In genomic region chr3:45994661-45995369, GRCh38 we compare ENCODE assay signal across 8 cellular contexts.
DNase-seq lines count a peak whose midpoint lies in the region; ATAC-seq and TF ChIP-seq lines count a peak whose summit lies in the region.

No MANE protein-coding gene starts in this region.

- H3K27ac ChIP-seq in brain microvascular endothelial cell = no peak overlapping the region

- in situ Hi-C loops in brain microvascular endothelial cell (cut with HindIII; ENCODE audit: low pct_ligation_motif_present, low sequenced_read_pairs) = no loop called here

- H3K27me3 ChIP-seq in brain microvascular endothelial cell (replicated peaks) = no peaks in the 10 kb centered on the region

- peak overlapping the region; percentile 92 for H3K4me3 ChIP-seq in brain microvascular endothelial cell (ENCODE audit: low read depth, low read length)

- H3K36me3 ChIP-seq in brain microvascular endothelial cell (replicated peaks) = no peaks in the 10 kb centered on the region

- DNase-seq in SKM-1 treated with dmso at 0.1 percent for 144 hours (lab: John Stamatoyannopoulos, UW; ENCODE audit: unreplicated experiment) (peak; percentile 3), SKM-1 (lab: John Stamatoyannopoulos, UW; ENCODE audit: unreplicated experiment) (no peak), brain microvascular endothelial cell (no peak), kidney tubule cell (ENCODE audit: low spot score) (peak; percentile 22), NCI-H2107 treated with DMSO at 0.1 percent for 48 hours (lab: John Stamatoyannopoulos, UW; ENCODE audit: unreplicated experiment) (no peak)
- DNase-seq in stimulated activated CD4-positive, alpha-beta T cell treated with anti-CD3 and anti-CD28 coated beads, Interleukin-4, amount 100 ng/mL, for 4 hours = peak; percentile 27 to 34

- ATAC-seq in HG03039 (IDR thresholded peaks at IDR 0.05; ENCODE audit: unreplicated experiment) (peak; percentile 10), SK-N-SH treated with all-trans-retinoic acid at 6 μM for 48 hours (peak; percentile 65)

- TF ChIP-seq CTCF in brain microvascular endothelial cell (IDR thresholded peaks at IDR 0.05; ENCODE audit: low read depth, low read length, missing control alignments) = no peak

TF ChIP-seq in SK-N-SH treated with all-trans-retinoic acid at 6 μM for 48 hours, 23 proteins besides CTCF, POLR2A, EP300 and RAD21:
- TF ChIP-seq PATZ1 (CRISPR knock-in tag; IDR thresholded peaks at IDR 0.05; ENCODE audit: borderline replicate concordance) (no peak), BACH2 (CRISPR knock-in tag; IDR thresholded peaks at IDR 0.05; ENCODE audit: borderline replicate concordance) (no peak), OSR1 (CRISPR knock-in tag; IDR thresholded peaks at IDR 0.05) (no peak), TCF4 (CRISPR knock-in tag; IDR thresholded peaks at IDR 0.05; ENCODE audit: borderline replicate concordance) (no peak), CREB5 (CRISPR knock-in tag; IDR thresholded peaks at IDR 0.05; ENCODE audit: low read depth) (no peak), ZNF8 (CRISPR knock-in tag; IDR thresholded peaks at IDR 0.05) (no peak), TOX (CRISPR knock-in tag; IDR thresholded peaks at IDR 0.05; ENCODE audit: borderline replicate concordance) (no peak), ZFP30 (CRISPR knock-in tag; IDR thresholded peaks at IDR 0.05) (no peak), ZNF565 (CRISPR knock-in tag; conservative IDR thresholded peaks at IDR 0.05; ENCODE audit: low read depth) (no peak), GLIS3 (CRISPR knock-in tag; IDR thresholded peaks at IDR 0.05) (no peak), PPARA (CRISPR knock-in tag; IDR thresholded peaks at IDR 0.05; ENCODE audit: borderline replicate concordance) (no peak), ZFP3 (CRISPR knock-in tag; IDR thresholded peaks at IDR 0.05) (no peak), POU6F1 (CRISPR knock-in tag; IDR thresholded peaks at IDR 0.05; ENCODE audit: borderline replicate concordance, low read depth) (no peak), CSRNP3 (CRISPR knock-in tag; IDR thresholded peaks at IDR 0.05) (no peak), ARNTL (CRISPR knock-in tag; IDR thresholded peaks at IDR 0.05; ENCODE audit: borderline replicate concordance, low read depth) (no peak), RARB (CRISPR knock-in tag; IDR thresholded peaks at IDR 0.05) (no peak), ZNF70 (CRISPR knock-in tag; IDR thresholded peaks at IDR 0.05) (no peak), ESRRG (CRISPR knock-in tag; IDR thresholded peaks at IDR 0.05) (no peak)
TF ChIP-seq in SK-N-SH treated with all-trans-retinoic acid at 6 μM for 48 hours: peak in this region for 0.

Comparison
In these comparisons a context has a peak if more than half of its experiments do, and no peak if none do; other contexts are left out.
1. DNase-seq: peak in SKM-1 treated with dmso at 0.1 percent for 144 hours (single experiment), kidney tubule cell (single experiment) and stimulated activated CD4-positive, alpha-beta T cell treated with anti-CD3 and anti-CD28 coated beads, Interleukin-4, amount 100 ng/mL, for 4 hours (2 of 2); none in SKM-1 (single experiment), brain microvascular endothelial cell (single experiment) and NCI-H2107 treated with DMSO at 0.1 percent for 48 hours (single experiment).